ENCODE assay signal across 12 cellular contexts in genomic region chr12:125038976-125039625, GRCh38.
"Had no signal": no experiment of that assay in that cellular context is flagged by ENCODE, and none has a peak within 500 bp of the region (broad histone marks: within the 10 kb centered on the region; RNA-seq: fewer than 3 reads in every experiment).

No MANE protein-coding gene starts in this region.

- H3K27ac ChIP-seq: neutrophil, tibial nerve had no signal

- H3K9me3 ChIP-seq: neutrophil had no signal

- H3K4me3 ChIP-seq: tibial nerve had no signal

- H3K4me1 Mint-ChIP-seq: activated B cell treated with CpG ODN at 0.5 μM for 24 hours; activated CD4-positive, alpha-beta T cell treated with anti-CD3 and anti-CD28 coated beads, Interleukin-2, amount 10 ng/mL, durations not matched to agents 24 days and 14 days; central memory CD8-positive, alpha-beta T cell; naive thymus-derived CD4-positive, alpha-beta T cell; stimulated activated memory B cell treated with anti-CD40 and anti-IgM and Interleukin-4, amounts not matched to agents 10 μg/mL and 1 μg/mL and 100 μg/mL, for 72 hours had no signal

- H3K27ac Mint-ChIP-seq: activated B cell treated with CpG ODN at 0.5 μM for 24 hours; activated CD4-positive, alpha-beta T cell treated with anti-CD3 and anti-CD28 coated beads, Interleukin-2, amount 10 ng/mL, durations not matched to agents 24 days and 14 days; dendritic cell treated with granulocyte-macrophage colony-stimulating factor and Interleukin-4, amounts not matched to agents 40 ng/mL and 50 ng/mL, for 4 days; effector memory CD8-positive, alpha-beta T cell; naive thymus-derived CD4-positive, alpha-beta T cell; stimulated activated memory B cell treated with anti-CD40 and anti-IgM and Interleukin-4, amounts not matched to agents 10 μg/mL and 1 μg/mL and 100 μg/mL, for 72 hours had no signal

- H3K27me3 ChIP-seq: neutrophil, tibial nerve had no signal

- H3K4me1 ChIP-seq: tibial nerve had no signal

- DNase-seq: activated B cell treated with CpG ODN at 0.5 μM for 24 hours; activated CD4-positive, alpha-beta T cell treated with anti-CD3 and anti-CD28 coated beads, Interleukin-2, amount 10 ng/mL, durations not matched to agents 24 days and 14 days; activated naive CD4-positive, alpha-beta T cell treated with Interleukin-2 at 50 U/mL for 16 hours; effector memory CD8-positive, alpha-beta T cell; head of caudate nucleus; naive thymus-derived CD4-positive, alpha-beta T cell; right cardiac atrium had no signal

- ATAC-seq: effector memory CD8-positive, alpha-beta T cell; naive thymus-derived CD4-positive, alpha-beta T cell; right cardiac atrium; stimulated activated memory B cell treated with anti-CD40 and anti-IgM and Interleukin-4, amounts not matched to agents 10 μg/mL and 1 μg/mL and 100 μg/mL, for 72 hours had no signal

- H3K36me3 Mint-ChIP-seq: stimulated activated memory B cell treated with anti-CD40 and anti-IgM and Interleukin-4, amounts not matched to agents 10 μg/mL and 1 μg/mL and 100 μg/mL, for 72 hours had no signal

- H3K27me3 Mint-ChIP-seq: activated B cell treated with CpG ODN at 0.5 μM for 24 hours; activated CD4-positive, alpha-beta T cell treated with anti-CD3 and anti-CD28 coated beads, Interleukin-2, amount 10 ng/mL, durations not matched to agents 24 days and 14 days; central memory CD8-positive, alpha-beta T cell; dendritic cell treated with granulocyte-macrophage colony-stimulating factor and Interleukin-4, amounts not matched to agents 40 ng/mL and 50 ng/mL, for 4 days; effector memory CD8-positive, alpha-beta T cell; naive thymus-derived CD4-positive, alpha-beta T cell; stimulated activated memory B cell treated with anti-CD40 and anti-IgM and Interleukin-4, amounts not matched to agents 10 μg/mL and 1 μg/mL and 100 μg/mL, for 72 hours had no signal

- H3K4me3 Mint-ChIP-seq: activated B cell treated with CpG ODN at 0.5 μM for 24 hours; activated CD4-positive, alpha-beta T cell treated with anti-CD3 and anti-CD28 coated beads, Interleukin-2, amount 10 ng/mL, durations not matched to agents 24 days and 14 days; central memory CD8-positive, alpha-beta T cell; dendritic cell treated with granulocyte-macrophage colony-stimulating factor and Interleukin-4, amounts not matched to agents 40 ng/mL and 50 ng/mL, for 4 days; effector memory CD8-positive, alpha-beta T cell; naive thymus-derived CD4-positive, alpha-beta T cell; stimulated activated memory B cell treated with anti-CD40 and anti-IgM and Interleukin-4, amounts not matched to agents 10 μg/mL and 1 μg/mL and 100 μg/mL, for 72 hours had no signal

- H3K9me3 Mint-ChIP-seq: activated B cell treated with CpG ODN at 0.5 μM for 24 hours; activated CD4-positive, alpha-beta T cell treated with anti-CD3 and anti-CD28 coated beads, Interleukin-2, amount 10 ng/mL, durations not matched to agents 24 days and 14 days; central memory CD8-positive, alpha-beta T cell; dendritic cell treated with granulocyte-macrophage colony-stimulating factor and Interleukin-4, amounts not matched to agents 40 ng/mL and 50 ng/mL, for 4 days; effector memory CD8-positive, alpha-beta T cell; stimulated activated memory B cell treated with anti-CD40 and anti-IgM and Interleukin-4, amounts not matched to agents 10 μg/mL and 1 μg/mL and 100 μg/mL, for 72 hours had no signal

- H3K36me3 ChIP-seq: neutrophil, tibial nerve had no signal
